ENCODE assay signal across 26 cellular contexts in the genomic region with DNA sequence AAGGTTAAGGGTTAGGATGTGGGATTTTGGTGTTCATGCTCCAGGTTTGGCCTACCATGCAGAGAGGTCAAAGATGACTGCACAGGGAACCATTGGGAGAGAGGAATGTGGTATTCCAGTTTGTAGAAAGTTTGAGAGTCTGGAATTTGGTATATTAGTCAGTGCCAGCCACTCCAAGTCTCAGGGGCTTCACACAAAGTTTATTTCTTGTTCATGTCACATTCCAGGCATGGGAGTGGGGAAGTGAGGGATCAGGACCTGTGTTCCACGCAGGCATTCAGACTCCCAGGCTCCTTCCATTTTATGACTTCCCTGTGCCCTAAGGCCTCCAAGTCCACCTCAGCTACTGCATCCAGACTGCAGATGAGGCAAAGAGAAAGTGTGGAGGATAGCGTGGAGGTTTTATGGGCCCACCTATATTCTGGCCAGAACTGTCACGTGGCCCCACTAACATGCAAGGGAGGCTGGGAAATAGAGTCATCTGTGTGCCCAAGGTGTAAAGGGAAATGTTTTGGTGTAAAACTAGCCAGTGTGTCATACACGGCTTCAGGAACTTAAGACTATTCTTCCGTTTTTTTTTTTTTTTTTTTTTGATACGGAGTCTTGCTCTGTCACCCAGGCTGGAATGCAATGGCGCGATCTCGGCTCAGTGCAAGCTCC.
DNase-seq lines count a peak whose midpoint lies in the region; ATAC-seq and TF ChIP-seq lines count a peak whose summit lies in the region.
"Had no signal": no experiment of that assay in that cellular context is flagged by ENCODE, and none has a peak within 500 bp of the region (broad histone marks: within the 10 kb centered on the region; RNA-seq: fewer than 3 reads in every experiment).

No MANE protein-coding gene starts in this region.

- H3K27me3 ChIP-seq in ACC112 (ENCODE audit: insufficient read depth, low read length) (no peaks in the 10 kb centered on the region), IMR-90 (ENCODE audit: control insufficient read depth, insufficient read depth, low read length) (no peaks in the 10 kb centered on the region; the same call in 1 of the 2 replicates), osteoblast (ENCODE audit: insufficient read depth, low read length) (no peaks in the 10 kb centered on the region)
- H3K27me3 ChIP-seq: body of pancreas, vagina had no signal

- POLR2A ChIA-PET in IMR-90 (lab: Charles Lee; ENCODE audit: unreplicated experiment): no interaction called here
- POLR2A ChIA-PET in activated CD4-positive, alpha-beta memory T cell treated with anti-CD3 and anti-CD28 coated beads for 36 hours (lab: Charles Lee): no interaction called here

- no peak overlapping the region for H2BK15ac ChIP-seq in IMR-90 (ENCODE audit: low read depth, low read length)

- in situ Hi-C loops in IMR-90 (cut with MboI; ENCODE audit: low sequenced_read_pairs): no loop called here

- H4K8ac ChIP-seq in IMR-90 (ENCODE audit: low read depth in 2 of 2, low read length in 2 of 2): no peak overlapping the region

- H3K4me2 ChIP-seq in IMR-90 (ENCODE audit: low read depth, low read length) (no peak overlapping the region), osteoblast (ENCODE audit: insufficient read depth, low read length) (no peak overlapping the region)
- H3K4me2 ChIP-seq: KMS-11 had no signal

- H4K20me1 ChIP-seq in IMR-90 (ENCODE audit: insufficient read depth, low read length): no peaks in the 10 kb centered on the region
- H4K20me1 ChIP-seq in osteoblast (ENCODE audit: insufficient read depth, low read length): no peaks in the 10 kb centered on the region

- H3K79me1 ChIP-seq in IMR-90 (ENCODE audit: low read depth in 1 of 2, low read length in 2 of 2): no peaks in the 10 kb centered on the region

- peaks cover 7% of the 10 kb centered on the region for H3K4me1 Mint-ChIP-seq in activated CD4-positive, alpha-beta memory T cell treated with anti-CD3 and anti-CD28 coated beads for 36 hours (ENCODE audit: low read depth)

- H3K9me3 ChIP-seq in IMR-90 (ENCODE audit: control insufficient read depth, insufficient read depth, low read length): no peaks in the 10 kb centered on the region
- H3K9me3 ChIP-seq in osteoblast (ENCODE audit: low read depth, low read length): no peaks in the 10 kb centered on the region
- H3K9me3 ChIP-seq: body of pancreas, vagina had no signal

- H3K9ac ChIP-seq in IMR-90 (ENCODE audit: low read depth, low read length): no peak overlapping the region
- H3K9ac ChIP-seq: KMS-11 had no signal

- CTCF ChIA-PET in IMR-90 (lab: Yijun Ruan, JAX): interaction anchor here (0.6 kb wide), 1 partner anchor 40 kb away, joined by 5 read pairs; no protein-coding TSS in a partner anchor
- CTCF ChIA-PET in activated CD4-positive, alpha-beta memory T cell treated with anti-CD3 and anti-CD28 coated beads for 36 hours (lab: Charles Lee): no interaction called here

- TF ChIP-seq POLR2A in IMR-90 (IDR thresholded peaks at IDR 0.05; ENCODE audit: low read depth, low read length): no peak

- intact Hi-C loops in IMR-90 (cut with micrococcal nuclease): no loop called here
- intact Hi-C loops in activated CD4-positive, alpha-beta memory T cell treated with anti-CD3 and anti-CD28 coated beads for 36 hours (cut with micrococcal nuclease): loop anchor here (10.0 kb wide), 1 partner anchor 58 kb away; no protein-coding TSS in a partner anchor

- ATAC-seq in IMR-90 (ENCODE audit: low read depth) (0 out of 2 replicates have a peak, but pooled peaks have one; percentile 10), GM21381 (IDR thresholded peaks at IDR 0.05; ENCODE audit: unreplicated experiment) (no peak)
- ATAC-seq: activated naive CD8-positive, alpha-beta T cell treated with anti-CD3 and anti-CD28 coated beads, Interleukin-2, amount 50 U/mL, for 24 hours; body of pancreas had no signal

- H3K79me2 ChIP-seq in ACC112 (ENCODE audit: control insufficient read depth, insufficient read depth, low read length, unreplicated experiment) (no peaks in the 10 kb centered on the region), osteoblast (ENCODE audit: insufficient read depth, low read length) (no peaks in the 10 kb centered on the region)

- no peaks in the 10 kb centered on the region for H3K27me3 Mint-ChIP-seq in activated CD4-positive, alpha-beta memory T cell treated with anti-CD3 and anti-CD28 coated beads for 36 hours

- peak overlapping the region; percentile 38; the same call in 1 of the 2 replicates for H2BK120ac ChIP-seq in IMR-90 (ENCODE audit: low read depth, low read length)

- H3K36me3 Mint-ChIP-seq in activated CD4-positive, alpha-beta memory T cell treated with anti-CD3 and anti-CD28 coated beads for 36 hours: no peaks in the 10 kb centered on the region
- H3K36me3 Mint-ChIP-seq: CD8-positive, alpha-beta memory T cell had no signal

- H3K27ac Mint-ChIP-seq in activated CD4-positive, alpha-beta memory T cell treated with anti-CD3 and anti-CD28 coated beads for 36 hours: no peak overlapping the region
- H3K27ac Mint-ChIP-seq: activated naive CD8-positive, alpha-beta T cell treated with anti-CD3 and anti-CD28 coated beads, Interleukin-2, amount 50 U/mL, for 24 hours; CD8-positive, alpha-beta memory T cell; T-helper 2 cell treated with Interferon-gamma antibody and Interleukin-4, amounts not matched to agents 5 μg/mL and 100 μg/mL, for 36 hours had no signal

- 0 out of 2 replicates have a peak overlapping the region, but pooled peaks have one; percentile 60 for H3K27ac ChIP-seq in ACC112 (ENCODE audit: low read depth, low read length)
- H3K27ac ChIP-seq in IMR-90 (ENCODE audit: insufficient read depth, low read length): no peak overlapping the region
- peak overlapping the region; percentile 34 for H3K27ac ChIP-seq in osteoblast (ENCODE audit: low read depth, low read length)
- H3K27ac ChIP-seq: body of pancreas, KMS-11, VCaP had no signal

- no peak for DNase-seq in IMR-90
- DNase-seq in astrocyte of the hippocampus (ENCODE audit: low read depth, low spot score): peak; percentile 34
- no peak for DNase-seq in osteoblast (ENCODE audit: insufficient read length, low spot score, missing footprints)
- no peak for DNase-seq in NCI-H1436 treated with DMSO at 0.1 percent for 48 hours (lab: John Stamatoyannopoulos, UW)
- no peak for DNase-seq in activated CD4-positive, alpha-beta memory T cell treated with anti-CD3 and anti-CD28 coated beads for 36 hours
- DNase-seq in HuH-7.5 (ENCODE audit: low spot score): no peak
- DNase-seq: activated CD4-positive, alpha-beta T cell treated with anti-CD3 and anti-CD28 coated beads for 4 hours; activated CD8-positive, alpha-beta memory T cell treated with anti-CD3 and anti-CD28 coated beads for 24 hours; activated gamma-delta T cell; activated naive CD8-positive, alpha-beta T cell treated with anti-CD3 and anti-CD28 coated beads, Interleukin-2, amount 50 U/mL, for 24 hours; activated T-cell treated with anti-CD3 and anti-CD28 coated beads, Interleukin-2, amount 50 U/mL, for 1 hour; body of pancreas; CD8-positive, alpha-beta memory T cell; DMS53; HCEC 1CT; NCI-H1417; NCI-H2081 treated with DMSO at 0.1 percent for 48 hours; NCI-H748 treated with DMSO at 0.1 percent for 48 hours; stimulated activated naive CD4-positive, alpha-beta T cell treated with Interleukin-2 at 50 U/mL for 16 hours had no signal

- no peak for TF ChIP-seq RAD21 in IMR-90 (IDR thresholded peaks at IDR 0.05; ENCODE audit: low read length)

- TF ChIP-seq CTCF in IMR-90 (conservative IDR thresholded peaks at IDR 0.05; ENCODE audit: low read depth, low read length): no peak
- no peak for TF ChIP-seq CTCF in osteoblast (IDR thresholded peaks at IDR 0.05; ENCODE audit: extremely low read depth, low read depth, low read length)

- H4K5ac ChIP-seq in IMR-90 (ENCODE audit: low read depth, low read length): no peak overlapping the region

- H3K14ac ChIP-seq in IMR-90 (replicated peaks; ENCODE audit: low read depth, low read length): no peak overlapping the region

- dilution Hi-C loops in IMR-90 (cut with HindIII; ENCODE audit: low sequenced_read_pairs, unreplicated experiment): no loop called here

- BruUV-seq in IMR-90 (replicated peaks; lab: Mats Ljungman, UMichigan): no TSS peak

- no peak overlapping the region for H3K4ac ChIP-seq in IMR-90 (ENCODE audit: low read depth, low read length)

- no peak overlapping the region for H2AK5ac ChIP-seq in IMR-90 (ENCODE audit: low read depth, low read length)

- H3K56ac ChIP-seq in IMR-90 (ENCODE audit: extremely low read depth, insufficient read depth, low read length): no peak overlapping the region

- H3K4me3 ChIP-seq in ACC112 (ENCODE audit: low read depth, low read length) (no peak overlapping the region), IMR-90 (ENCODE audit: insufficient read depth, low read depth, low read length) (no peak overlapping the region), osteoblast (ENCODE audit: insufficient read depth, low read length) (no peak overlapping the region)
- H3K4me3 ChIP-seq: body of pancreas, vagina had no signal

- no peak overlapping the region for H3K18ac ChIP-seq in IMR-90 (ENCODE audit: low read depth, low read length)

- H3K4me1 ChIP-seq in ACC112 (ENCODE audit: control insufficient read depth, insufficient read depth, low read length, unreplicated experiment): peaks cover 44% of the 10 kb centered on the region
- H3K4me1 ChIP-seq in IMR-90 (ENCODE audit: control insufficient read depth, insufficient read depth, low read length): peaks cover 9% of the 10 kb centered on the region
- H3K4me1 ChIP-seq in osteoblast (ENCODE audit: insufficient read depth, low read length): peaks cover 26% of the 10 kb centered on the region

- H2BK5ac ChIP-seq in IMR-90 (ENCODE audit: low read depth, low read length, poor library complexity, severe bottlenecking): no peak overlapping the region

- H3K9me1 ChIP-seq in IMR-90 (ENCODE audit: insufficient read depth, low read length): peaks cover 3% of the 10 kb centered on the region; the same call in 1 of the 2 replicates

- H4K91ac ChIP-seq in IMR-90 (ENCODE audit: insufficient read depth, low read depth, low read length): peak overlapping the region; percentile 46; the same call in 1 of the 2 replicates

- no peak overlapping the region for H2AFZ ChIP-seq in ACC112 (ENCODE audit: low read length, unreplicated experiment)
- no peak overlapping the region for H2AFZ ChIP-seq in IMR-90 (replicated peaks; ENCODE audit: low read length, poor library complexity)
- no peak overlapping the region for H2AFZ ChIP-seq in osteoblast (ENCODE audit: low read length)

- H3K36me3 ChIP-seq in ACC112 (ENCODE audit: insufficient read depth, low read length) (no peaks in the 10 kb centered on the region), IMR-90 (ENCODE audit: control insufficient read depth, insufficient read depth, low read length) (no peaks in the 10 kb centered on the region), osteoblast (ENCODE audit: insufficient read depth, low read length) (no peaks in the 10 kb centered on the region)
- H3K36me3 ChIP-seq: vagina had no signal

- WGBS in IMR-90 (ENCODE audit: extremely low coverage in 2 of 2, insufficient read length in 1 of 2), 2 experiments: no CpG with 5 or more reads among the region's 9 CpGs

- H3K23ac ChIP-seq in IMR-90 (ENCODE audit: low read depth, low read length): no peak overlapping the region

- H3K4me3 Mint-ChIP-seq in activated CD4-positive, alpha-beta memory T cell treated with anti-CD3 and anti-CD28 coated beads for 36 hours: no peak overlapping the region
- H3K4me3 Mint-ChIP-seq: activated naive CD8-positive, alpha-beta T cell treated with anti-CD3 and anti-CD28 coated beads, Interleukin-2, amount 50 U/mL, for 24 hours; CD8-positive, alpha-beta memory T cell; neural crest cell; T-helper 2 cell treated with Interferon-gamma antibody and Interleukin-4, amounts not matched to agents 5 μg/mL and 100 μg/mL, for 36 hours had no signal

- H2BK20ac ChIP-seq in IMR-90 (ENCODE audit: low read depth, low read length): no peak overlapping the region; the same call in 1 of the 2 replicates

- H2AK9ac ChIP-seq in IMR-90 (replicated peaks; ENCODE audit: low read depth, low read length, poor library complexity): no peak overlapping the region

- H3K9me3 Mint-ChIP-seq in activated CD4-positive, alpha-beta memory T cell treated with anti-CD3 and anti-CD28 coated beads for 36 hours: no peaks in the 10 kb centered on the region
- H3K9me3 Mint-ChIP-seq: activated naive CD8-positive, alpha-beta T cell treated with anti-CD3 and anti-CD28 coated beads, Interleukin-2, amount 50 U/mL, for 24 hours; neural crest cell; T-helper 2 cell treated with Interferon-gamma antibody and Interleukin-4, amounts not matched to agents 5 μg/mL and 100 μg/mL, for 36 hours had no signal
